8 cellular contexts compared by ENCODE assay signal in the genomic region with DNA sequence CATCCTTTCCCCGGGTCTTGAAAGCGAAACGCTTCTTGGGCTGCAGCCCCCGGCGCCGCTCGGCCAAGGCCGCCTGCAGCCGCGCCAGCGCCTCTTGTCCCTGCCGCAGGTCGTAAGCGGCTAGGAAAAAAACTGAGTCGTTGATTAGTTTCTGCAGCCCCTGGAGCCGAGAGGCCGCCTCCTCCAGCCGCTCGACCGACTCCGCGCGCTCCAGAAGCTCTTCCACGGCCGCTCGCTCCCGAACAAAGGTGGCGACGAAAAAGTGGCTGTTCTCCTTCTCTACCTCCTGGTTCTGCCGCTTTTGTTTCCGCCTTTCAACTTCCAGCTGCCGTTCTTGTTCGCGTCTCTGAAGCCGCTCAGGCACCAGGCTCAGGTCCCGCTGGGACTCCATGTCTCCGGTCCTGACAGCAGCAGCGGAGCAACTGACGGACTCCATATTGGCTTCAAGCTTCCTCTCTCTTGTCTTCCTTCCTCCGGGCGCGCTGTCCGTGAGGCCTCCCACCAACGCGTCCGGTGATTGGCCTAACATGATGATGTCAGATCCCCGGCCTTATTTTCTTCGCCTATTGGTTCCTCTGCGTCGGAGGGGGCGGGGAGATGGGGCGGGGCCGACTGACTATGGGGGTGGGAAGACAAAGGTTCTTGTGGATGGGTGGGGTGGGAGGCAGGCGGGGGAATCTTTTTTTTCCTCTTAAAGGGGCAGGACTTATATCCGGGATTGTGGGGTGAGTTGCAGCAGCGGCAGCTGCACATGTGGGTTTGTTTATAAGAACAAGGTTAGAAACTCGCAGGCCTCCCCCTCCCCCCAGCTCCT. TPM values are rescaled to one million over a fixed set of nuclear protein-coding genes. Genes with fewer than 3 reads are reported as not detected.
DNase-seq lines count a peak whose midpoint lies in the region; ATAC-seq and TF ChIP-seq lines count a peak whose summit lies in the region.

A gene with protein sequence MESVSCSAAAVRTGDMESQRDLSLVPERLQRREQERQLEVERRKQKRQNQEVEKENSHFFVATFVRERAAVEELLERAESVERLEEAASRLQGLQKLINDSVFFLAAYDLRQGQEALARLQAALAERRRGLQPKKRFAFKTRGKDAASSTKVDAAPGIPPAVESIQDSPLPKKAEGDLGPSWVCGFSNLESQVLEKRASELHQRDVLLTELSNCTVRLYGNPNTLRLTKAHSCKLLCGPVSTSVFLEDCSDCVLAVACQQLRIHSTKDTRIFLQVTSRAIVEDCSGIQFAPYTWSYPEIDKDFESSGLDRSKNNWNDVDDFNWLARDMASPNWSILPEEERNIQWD (minus strand): TSS at position 466 of the 814 bp plus-strand sequence. CDS start 30 bp downstream, at position 436.

- TF ChIP-seq EP300 in upper lobe of left lung (IDR thresholded peaks at IDR 0.05) = peak in 1 of 4 donors; percentile 71

- peak; percentile 94 for DNase-seq in NCI-H1694 (lab: John Stamatoyannopoulos, UW)
- DNase-seq in amygdala (lab: John Stamatoyannopoulos, UW) = peak; percentile 53 to 99 (median 97)
- peak; percentile 95 for DNase-seq in left ventricle myocardium inferior
- DNase-seq in posterior vena cava (ENCODE audit: low spot score) = peak; percentile 98
- peak; percentile 92 to 97 for DNase-seq in upper lobe of left lung

- TF ChIP-seq CTCF in left ventricle myocardium inferior (IDR thresholded peaks at IDR 0.05; ENCODE audit: borderline replicate concordance) (no peak), upper lobe of left lung (IDR thresholded peaks at IDR 0.05) (no peak)

- ATAC-seq in HG02884 (IDR thresholded peaks at IDR 0.05; ENCODE audit: unreplicated experiment) (peak; percentile 64), upper lobe of left lung (ENCODE audit: low FRiP score in 2 of 2) (peak; percentile 94 to 97)

- intact Hi-C loops in T-helper 1 cell treated with Interleukin-12 subunit alpha and Interleukin-12 subunit beta and Interleukin-4 antibody, amounts not matched to agents 30 ng/mL and 1 ng/mL, for 36 hours (cut with micrococcal nuclease) = loop anchor here (1.0 to 10.0 kb wide), 18 partner anchors 20 to 1673 kb away; a partner anchor contains a TSS
- intact Hi-C loops in left ventricle myocardium inferior (cut with micrococcal nuclease) (no loop called here), posterior vena cava (cut with DNase I) (loop anchor here in 1 of 2 donors (5.0 kb wide), 2 partner anchors 36 to 131 kb away; a partner anchor contains a TSS)

- H3K9me3 ChIP-seq in left ventricle myocardium inferior (replicated peaks) = no peaks in the 10 kb centered on the region
- H3K9me3 ChIP-seq in upper lobe of left lung = no peaks in the 10 kb centered on the region

- H3K27ac ChIP-seq in left ventricle myocardium inferior (replicated peaks) (peak within 1 kb of the TSS; percentile 93), upper lobe of left lung (peak within 1 kb of the TSS; percentile 88 to 96 (median 92))

- no peaks in the 10 kb centered on the region for H3K27me3 ChIP-seq in left ventricle myocardium inferior (ENCODE audit: low read depth)
- no peaks in the 10 kb centered on the region for H3K27me3 ChIP-seq in upper lobe of left lung

- H3K36me3 ChIP-seq in left ventricle myocardium inferior (no peaks in the 10 kb centered on the region), upper lobe of left lung (no peaks in the 10 kb centered on the region)

- WGBS in upper lobe of left lung, 2 donors = 0 to 1% methylated on average over 30 to 52 of the region's 57 CpGs

- H3K4me1 ChIP-seq in left ventricle myocardium inferior = peaks cover 47% of the 10 kb centered on the region
- peaks cover 20 to 40% (median 28%) of the 10 kb centered on the region in 4 donors for H3K4me1 ChIP-seq in upper lobe of left lung

- peak; percentile 94 for TF ChIP-seq POLR2A in GM15510 (IDR thresholded peaks at IDR 0.05; ENCODE audit: borderline replicate concordance, extremely low read depth, insufficient read length)
- peak in 3 of 4 donors; percentile 96 to 98 (median 96) for TF ChIP-seq POLR2A in upper lobe of left lung (IDR thresholded peaks at IDR 0.05)

- H3K4me3 ChIP-seq in left ventricle myocardium inferior = peak within 1 kb of the TSS; percentile 97
- H3K4me3 ChIP-seq in upper lobe of left lung = peak within 1 kb of the TSS; percentile 62 to 99 (median 76)

RNA-seq across cellular contexts. Expression of the gene that starts here (rescaled TPM):
- 35.0 TPM in 2 replicates for total RNA-seq in T-helper 1 cell treated with Interleukin-12 subunit alpha and Interleukin-12 subunit beta and Interleukin-4 antibody, amounts not matched to agents 30 ng/mL and 1 ng/mL, for 36 hours
- 12.8 TPM for total RNA-seq in left ventricle myocardium inferior
- total RNA-seq in posterior vena cava = 10 to 100 TPM; 13.9 to 16.2 TPM
- 10 to 100 TPM; 14.3 to 34.7 (median 24.2) TPM for total RNA-seq in upper lobe of left lung

Comparison
In these comparisons a context has a peak if more than half of its experiments do, and no peak if none do; other contexts are left out.
1. Peak in every context shown above with its lines: DNase-seq, ATAC-seq, H3K4me3 ChIP-seq and H3K27ac ChIP-seq.